Comparison of ENCODE assay signal across 22 cellular contexts in genomic region chr6:115460913-115461312, GRCh38.
"Had no signal": no experiment of that assay in that cellular context is flagged by ENCODE, and none has a peak within 500 bp of the region (broad histone marks: within the 10 kb centered on the region; RNA-seq: fewer than 3 reads in every experiment).

No MANE protein-coding gene starts in this region.

- FAIRE-seq: endometrium, islet of Langerhans, keratinocyte had no signal

- DNase-seq: cortex of kidney; effector CD8-positive, alpha-beta T cell; effector memory CD8-positive, alpha-beta T cell; endodermal cell; erythroblast; esophagus squamous epithelium; foreskin melanocyte; gastrocnemius medialis; glutamatergic neuron; head of caudate nucleus; heart right ventricle; hippocampal formation; left cardiac atrium; left lung; left ventricle myocardium superior; mammary epithelial cell; mesendoderm; midbrain; naive thymus-derived CD4-positive, alpha-beta T cell had no signal
